ENCODE assay signal across 35 cellular contexts in genomic region chr4:16646459-16646858, GRCh38.
"Had no signal": no experiment of that assay in that cellular context is flagged by ENCODE, and none has a peak within 500 bp of the region (broad histone marks: within the 10 kb centered on the region; RNA-seq: fewer than 3 reads in every experiment).

No MANE protein-coding gene starts in this region.

- H3K36me3 ChIP-seq: MG63 had no signal

- H3K27me3 ChIP-seq: MG63 had no signal

- H3K9me3 ChIP-seq: MG63 had no signal

- H3K4me3 ChIP-seq: MG63 had no signal

- DNase-seq: Karpas-422, Kasumi-1, MG63, MM.1S, MV-4-11, NCI-H1048, NCI-H1092, NCI-H1092 treated with DMSO at 0.1 percent for 48 hours, NCI-H1105, NCI-H1105 treated with DMSO at 0.1 percent for 48 hours, NCI-H1417, NCI-H1417 treated with DMSO at 0.1 percent for 48 hours, NCI-H1436, NCI-H1436 treated with DMSO at 0.1 percent for 48 hours, NCI-H146, NCI-H1694, NCI-H1694 treated with DMSO at 0.1 percent for 48 hours, NCI-H187, NCI-H187 treated with DMSO at 0.1 percent for 48 hours, NCI-H1930, NCI-H2029, NCI-H2029 treated with DMSO at 0.1 percent for 48 hours, NCI-H2081, NCI-H2081 treated with DMSO at 0.1 percent for 48 hours, NCI-H2107, NCI-H2171, NCI-H2171 treated with DMSO at 0.1 percent for 48 hours, NCI-H2227 treated with DMSO at 0.1 percent for 48 hours, NCI-H226, NCI-H345, NCI-H446, NCI-H446 treated with DMSO at 0.1 percent for 48 hours, NCI-H510A, NCI-H510A treated with DMSO at 0.1 percent for 48 hours, NCI-H524 had no signal
